Comparison of ENCODE assay signal across 17 cellular contexts in the genomic region with DNA sequence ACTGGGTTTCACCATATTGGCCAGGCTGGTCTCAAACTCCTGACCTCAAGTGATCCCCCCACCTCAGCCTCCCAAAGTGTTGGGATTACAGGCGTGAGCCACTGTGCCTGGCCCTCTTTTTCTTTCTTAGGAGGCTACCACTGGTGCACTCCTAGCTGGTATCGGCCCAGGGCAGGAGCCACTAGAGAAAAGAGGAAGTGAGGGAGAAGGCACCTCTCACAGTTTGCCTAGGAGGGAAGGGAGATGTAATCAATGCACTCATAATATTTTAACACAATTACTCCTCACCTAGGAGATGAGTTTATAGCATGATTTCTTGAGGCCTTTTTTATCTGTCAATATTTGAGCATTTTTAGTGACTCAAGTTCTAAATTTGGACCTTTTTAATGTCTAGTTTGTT.
DNase-seq lines count a peak whose midpoint lies in the region; ATAC-seq and TF ChIP-seq lines count a peak whose summit lies in the region.
"Had no signal": no experiment of that assay in that cellular context is flagged by ENCODE, and none has a peak within 500 bp of the region (broad histone marks: within the 10 kb centered on the region; RNA-seq: fewer than 3 reads in every experiment).

No MANE protein-coding gene starts in this region.

- peaks cover 0 to 7% of the 10 kb centered on the region in 2 donors for H3K4me1 Mint-ChIP-seq in stimulated activated naive B cell treated with anti-CD40 and anti-IgM and Interleukin-4, amounts not matched to agents 10 μg/mL and 1 μg/mL and 100 μg/mL, for 72 hours
- H3K4me1 Mint-ChIP-seq: CD8-positive, alpha-beta memory T cell had no signal

- H3K9me3 ChIP-seq in mucosa of descending colon, result no peaks in the 10 kb centered on the region

- intact Hi-C loops in mucosa of descending colon (cut with DNase I, micrococcal nuclease), result no loop called here

- H3K9me3 Mint-ChIP-seq in stimulated activated naive B cell treated with anti-CD40 and anti-IgM and Interleukin-4, amounts not matched to agents 10 μg/mL and 1 μg/mL and 100 μg/mL, for 72 hours, result peaks cover 4% of the 10 kb centered on the region in 2 donors

- H3K4me3 Mint-ChIP-seq in stimulated activated naive B cell treated with anti-CD40 and anti-IgM and Interleukin-4, amounts not matched to agents 10 μg/mL and 1 μg/mL and 100 μg/mL, for 72 hours, result no peak overlapping the region
- H3K4me3 Mint-ChIP-seq: CD8-positive, alpha-beta memory T cell had no signal

- peak; percentile 54 to 82 for DNase-seq in NOMO-1 (lab: John Stamatoyannopoulos, UW; ENCODE audit: unreplicated experiment in 2 of 2)
- DNase-seq in stimulated activated naive B cell treated with anti-CD40 and anti-IgM and Interleukin-4, amounts not matched to agents 10 μg/mL and 1 μg/mL and 100 μg/mL, for 72 hours, result no peak
- no peak for DNase-seq in activated CD4-positive, alpha-beta T cell treated with anti-CD3 and anti-CD28 coated beads for 1 hour
- no peak for DNase-seq in mucosa of descending colon
- DNase-seq in dermis blood vessel endothelial cell, result no peak
- DNase-seq in NCI-H526 (lab: John Stamatoyannopoulos, UW), result no peak
- DNase-seq: brain microvascular endothelial cell; CD8-positive, alpha-beta memory T cell; effector CD8-positive, alpha-beta T cell; foreskin fibroblast; GDM1; HCEC 1CT; Karpas-422; PC-3; stimulated activated CD4-positive, alpha-beta T cell treated with anti-CD3 and anti-CD28 coated beads, Interleukin-12 subunit alpha, Interleukin-12 subunit beta, amount 100 ng/mL, for 4 hours had no signal

- ATAC-seq in GM19372 (IDR thresholded peaks at IDR 0.05; ENCODE audit: low read depth, unreplicated experiment) (peak; percentile 73), HG02973 (IDR thresholded peaks at IDR 0.05; ENCODE audit: unreplicated experiment) (peak; percentile 45), mucosa of descending colon (no peak)
- ATAC-seq in stimulated activated naive B cell treated with anti-CD40 and anti-IgM and Interleukin-4, amounts not matched to agents 10 μg/mL and 1 μg/mL and 100 μg/mL, for 72 hours (replicated peaks), result peak; percentile 84 to 86
- ATAC-seq: PC-3 had no signal

- no peaks in the 10 kb centered on the region for H3K27me3 Mint-ChIP-seq in stimulated activated naive B cell treated with anti-CD40 and anti-IgM and Interleukin-4, amounts not matched to agents 10 μg/mL and 1 μg/mL and 100 μg/mL, for 72 hours

- TF ChIP-seq CTCF in mucosa of descending colon (IDR thresholded peaks at IDR 0.05), result no peak

- no peaks in the 10 kb centered on the region for H3K4me1 ChIP-seq in mucosa of descending colon (ENCODE audit: low read depth)

- peaks cover 0 to 2% of the 10 kb centered on the region in 2 donors for H3K36me3 Mint-ChIP-seq in stimulated activated naive B cell treated with anti-CD40 and anti-IgM and Interleukin-4, amounts not matched to agents 10 μg/mL and 1 μg/mL and 100 μg/mL, for 72 hours

- H3K27ac Mint-ChIP-seq in stimulated activated naive B cell treated with anti-CD40 and anti-IgM and Interleukin-4, amounts not matched to agents 10 μg/mL and 1 μg/mL and 100 μg/mL, for 72 hours, result no peak overlapping the region
- H3K27ac Mint-ChIP-seq: CD8-positive, alpha-beta memory T cell had no signal

- H3K4me3 ChIP-seq in mucosa of descending colon, result no peak overlapping the region

- H3K36me3 ChIP-seq in mucosa of descending colon (ENCODE audit: low read depth), result no peaks in the 10 kb centered on the region
- H3K36me3 ChIP-seq: brain microvascular endothelial cell had no signal

Comparison
In these comparisons a context has a peak if more than half of its experiments do, and no peak if none do; other contexts are left out.
1. DNase-seq: peak in NOMO-1 (2 of 2); none in stimulated activated naive B cell treated with anti-CD40 and anti-IgM and Interleukin-4, amounts not matched to agents 10 μg/mL and 1 μg/mL and 100 μg/mL, for 72 hours (single experiment), activated CD4-positive, alpha-beta T cell treated with anti-CD3 and anti-CD28 coated beads for 1 hour (single experiment), mucosa of descending colon (0 of 3), dermis blood vessel endothelial cell (single experiment) and NCI-H526 (0 of 2).